ENCODE assay signal across 16 cellular contexts in genomic region chr2:119719261-119719627, GRCh38. TPM values are rescaled to one million over a fixed set of nuclear protein-coding genes. Genes with fewer than 3 reads are reported as not detected.
DNase-seq lines count a peak whose midpoint lies in the region; ATAC-seq and TF ChIP-seq lines count a peak whose summit lies in the region.
"Had no signal": no experiment of that assay in that cellular context is flagged by ENCODE, and none has a peak within 500 bp of the region (broad histone marks: within the 10 kb centered on the region; RNA-seq: fewer than 3 reads in every experiment).

No MANE protein-coding gene starts in this region.

- ATAC-seq in left ventricle myocardium superior (no peak), GM21576 (IDR thresholded peaks at IDR 0.05; ENCODE audit: unreplicated experiment) (no peak)
- peak; percentile 54 for ATAC-seq in activated T-helper 17 cell treated with anti-CD3 and anti-CD28 coated beads, Interleukin-2, amount 50 U/mL, for 72 hours (replicated peaks)
- no peak for ATAC-seq in naive thymus-derived CD8-positive, alpha-beta T cell

- H3K4me1 ChIP-seq in spleen, result no peaks in the 10 kb centered on the region

- H3K27me3 ChIP-seq in spleen (replicated peaks in 1 of 7), result peaks cover 0 to 9% (median 0%) of the 10 kb centered on the region in 7 donors
- H3K27me3 ChIP-seq: BLaER1 had no signal

- peak overlapping the region; percentile 61 for H3K27ac Mint-ChIP-seq in activated CD4-positive, alpha-beta memory T cell treated with anti-CD3 and anti-CD28 coated beads for 36 hours
- H3K27ac Mint-ChIP-seq in activated CD4-positive, alpha-beta memory T cell treated with anti-CD3 and anti-CD28 coated beads, Interleukin-2, amount 10 ng/mL, durations not matched to agents 7 days and 5 days, result no peak overlapping the region
- peak overlapping the region; percentile 95 for H3K27ac Mint-ChIP-seq in activated T-helper 17 cell treated with anti-CD3 and anti-CD28 coated beads, Interleukin-2, amount 50 U/mL, for 72 hours
- H3K27ac Mint-ChIP-seq in naive thymus-derived CD8-positive, alpha-beta T cell, result no peak overlapping the region
- H3K27ac Mint-ChIP-seq: CD14-positive monocyte had no signal

- no peaks in the 10 kb centered on the region for H3K9me3 ChIP-seq in spleen
- H3K9me3 ChIP-seq: BLaER1 had no signal

- no peaks in the 10 kb centered on the region for H3K36me3 Mint-ChIP-seq in activated CD4-positive, alpha-beta memory T cell treated with anti-CD3 and anti-CD28 coated beads for 36 hours
- H3K36me3 Mint-ChIP-seq in activated CD4-positive, alpha-beta memory T cell treated with anti-CD3 and anti-CD28 coated beads, Interleukin-2, amount 10 ng/mL, durations not matched to agents 7 days and 5 days (ENCODE audit: low read depth), result no peaks in the 10 kb centered on the region
- H3K36me3 Mint-ChIP-seq in activated T-helper 17 cell treated with anti-CD3 and anti-CD28 coated beads, Interleukin-2, amount 50 U/mL, for 72 hours (ENCODE audit: low read depth), result no peaks in the 10 kb centered on the region
- peaks cover 0 to 10% (median 6%) of the 10 kb centered on the region in 3 donors for H3K36me3 Mint-ChIP-seq in naive thymus-derived CD8-positive, alpha-beta T cell
- H3K36me3 Mint-ChIP-seq: CD14-positive monocyte had no signal

- no peaks in the 10 kb centered on the region for H3K36me3 ChIP-seq in spleen
- H3K36me3 ChIP-seq: BLaER1 had no signal

- peak; percentile 40 for DNase-seq in activated CD4-positive, alpha-beta memory T cell treated with anti-CD3 and anti-CD28 coated beads for 36 hours
- DNase-seq in activated CD4-positive, alpha-beta memory T cell treated with anti-CD3 and anti-CD28 coated beads, Interleukin-2, amount 10 ng/mL, durations not matched to agents 7 days and 5 days, result no peak
- DNase-seq in cardiac septum (ENCODE audit: low spot score), result peak; percentile 44
- DNase-seq in left ventricle myocardium superior, result no peak
- peak; percentile 50 for DNase-seq in spleen
- DNase-seq in naive thymus-derived CD8-positive, alpha-beta T cell, result no peak
- DNase-seq: 8988T; CD4-positive, alpha-beta memory T cell; DMS153; DMS79; GDM1; H9 had no signal

- no peaks in the 10 kb centered on the region for H3K9me3 Mint-ChIP-seq in activated CD4-positive, alpha-beta memory T cell treated with anti-CD3 and anti-CD28 coated beads for 36 hours
- no peaks in the 10 kb centered on the region for H3K9me3 Mint-ChIP-seq in activated CD4-positive, alpha-beta memory T cell treated with anti-CD3 and anti-CD28 coated beads, Interleukin-2, amount 10 ng/mL, durations not matched to agents 7 days and 5 days
- H3K9me3 Mint-ChIP-seq in activated T-helper 17 cell treated with anti-CD3 and anti-CD28 coated beads, Interleukin-2, amount 50 U/mL, for 72 hours, result no peaks in the 10 kb centered on the region
- H3K9me3 Mint-ChIP-seq in naive thymus-derived CD8-positive, alpha-beta T cell, result no peaks in the 10 kb centered on the region
- H3K9me3 Mint-ChIP-seq: CD4-positive, alpha-beta memory T cell had no signal

- no peak for TF ChIP-seq POLR2A in spleen (IDR thresholded peaks at IDR 0.05)

- no peak overlapping the region for H3K27ac ChIP-seq in spleen
- H3K27ac ChIP-seq: BLaER1 had no signal

- CTCF ChIA-PET in activated CD4-positive, alpha-beta memory T cell treated with anti-CD3 and anti-CD28 coated beads for 36 hours (lab: Charles Lee), result interaction anchor here (1.2 to 2.0 kb wide), 2 partner anchors 14 to 34 kb away, joined by 3 to 5 read pairs; no protein-coding TSS in a partner anchor
- CTCF ChIA-PET in activated CD4-positive, alpha-beta memory T cell treated with anti-CD3 and anti-CD28 coated beads, Interleukin-2, amount 10 ng/mL, durations not matched to agents 7 days and 5 days (lab: Charles Lee), result interaction anchor here (0.5 to 5.1 kb wide), 2 partner anchors 15 to 444 kb away, joined by 3 to 26 read pairs; no protein-coding TSS in a partner anchor

- H3K4me1 Mint-ChIP-seq in activated CD4-positive, alpha-beta memory T cell treated with anti-CD3 and anti-CD28 coated beads for 36 hours (ENCODE audit: low read depth), result peaks cover 18% of the 10 kb centered on the region
- H3K4me1 Mint-ChIP-seq in activated CD4-positive, alpha-beta memory T cell treated with anti-CD3 and anti-CD28 coated beads, Interleukin-2, amount 10 ng/mL, durations not matched to agents 7 days and 5 days, result peaks cover 13% of the 10 kb centered on the region
- H3K4me1 Mint-ChIP-seq in activated T-helper 17 cell treated with anti-CD3 and anti-CD28 coated beads, Interleukin-2, amount 50 U/mL, for 72 hours, result peaks cover 25% of the 10 kb centered on the region
- no peaks in the 10 kb centered on the region for H3K4me1 Mint-ChIP-seq in naive thymus-derived CD8-positive, alpha-beta T cell
- H3K4me1 Mint-ChIP-seq: CD14-positive monocyte had no signal

- no peak overlapping the region for H3K4me3 ChIP-seq in spleen
- H3K4me3 ChIP-seq: BLaER1 had no signal

- POLR2A ChIA-PET in activated CD4-positive, alpha-beta memory T cell treated with anti-CD3 and anti-CD28 coated beads for 36 hours (lab: Charles Lee), result interaction anchor here (1.0 to 1.2 kb wide), 2 partner anchors 15 to 37 kb away, joined by 3 to 5 read pairs; no protein-coding TSS in a partner anchor
- POLR2A ChIA-PET in activated CD4-positive, alpha-beta memory T cell treated with anti-CD3 and anti-CD28 coated beads, Interleukin-2, amount 10 ng/mL, durations not matched to agents 7 days and 5 days (lab: Charles Lee), result interaction anchor here (1.7 kb wide), 1 partner anchor 12 kb away, joined by 4 read pairs; no protein-coding TSS in a partner anchor
- POLR2A ChIA-PET in naive thymus-derived CD8-positive, alpha-beta T cell (lab: Charles Lee), result no interaction called here

- intact Hi-C loops in activated CD4-positive, alpha-beta memory T cell treated with anti-CD3 and anti-CD28 coated beads for 36 hours (cut with micrococcal nuclease), result loop anchor here (1.0 to 5.0 kb wide), 2 partner anchors 15 to 38 kb away; partner anchors contain the start of gene PTPN4
- intact Hi-C loops in cardiac septum (cut with DNase I), result no loop called here
- intact Hi-C loops in left ventricle myocardium superior (cut with micrococcal nuclease), result no loop called here
- intact Hi-C loops in spleen (cut with DNase I; ENCODE audit: low total_unique reads), result no loop called here

- no peak overlapping the region for H3K4me3 Mint-ChIP-seq in activated CD4-positive, alpha-beta memory T cell treated with anti-CD3 and anti-CD28 coated beads for 36 hours
- no peak overlapping the region for H3K4me3 Mint-ChIP-seq in activated CD4-positive, alpha-beta memory T cell treated with anti-CD3 and anti-CD28 coated beads, Interleukin-2, amount 10 ng/mL, durations not matched to agents 7 days and 5 days
- H3K4me3 Mint-ChIP-seq in activated T-helper 17 cell treated with anti-CD3 and anti-CD28 coated beads, Interleukin-2, amount 50 U/mL, for 72 hours, result peak overlapping the region; percentile 85
- no peak overlapping the region for H3K4me3 Mint-ChIP-seq in naive thymus-derived CD8-positive, alpha-beta T cell
- H3K4me3 Mint-ChIP-seq: CD14-positive monocyte, H9 had no signal

- TF ChIP-seq CTCF in spleen (IDR thresholded peaks at IDR 0.05 in 8 of 11, conservative IDR thresholded peaks at IDR 0.05 in 3 of 11), result no peak

- H3K27me3 Mint-ChIP-seq in activated CD4-positive, alpha-beta memory T cell treated with anti-CD3 and anti-CD28 coated beads for 36 hours, result no peaks in the 10 kb centered on the region
- no peaks in the 10 kb centered on the region for H3K27me3 Mint-ChIP-seq in activated CD4-positive, alpha-beta memory T cell treated with anti-CD3 and anti-CD28 coated beads, Interleukin-2, amount 10 ng/mL, durations not matched to agents 7 days and 5 days
- no peaks in the 10 kb centered on the region for H3K27me3 Mint-ChIP-seq in activated T-helper 17 cell treated with anti-CD3 and anti-CD28 coated beads, Interleukin-2, amount 50 U/mL, for 72 hours
- H3K27me3 Mint-ChIP-seq in naive thymus-derived CD8-positive, alpha-beta T cell, result peaks cover 0 to 2% (median 0%) of the 10 kb centered on the region in 5 donors

- WGBS in spleen, 5 donors, result 74 to 83% (median 78%) methylated on average over 3 of the region's 3 CpGs

RNA-seq across cellular contexts. Expression of gene TMEM177, which starts 40.2 kb away (rescaled TPM):
- total RNA-seq in activated CD4-positive, alpha-beta memory T cell treated with anti-CD3 and anti-CD28 coated beads for 36 hours, result 10 to 100 TPM; 13.5 to 14.9 TPM
- 1 to 10 TPM; 8.3 to 8.5 TPM for total RNA-seq in activated CD4-positive, alpha-beta memory T cell treated with anti-CD3 and anti-CD28 coated beads, Interleukin-2, amount 10 ng/mL, durations not matched to agents 7 days and 5 days
- total RNA-seq in cardiac septum (6.9 TPM), left ventricle myocardium superior (12.8 TPM), spleen (1 to 10 TPM; 6.6 to 9.5 (median 7.5) TPM)
- total RNA-seq in activated T-helper 17 cell treated with anti-CD3 and anti-CD28 coated beads, Interleukin-2, amount 50 U/mL, for 72 hours, result 10 to 100 TPM in 1 of 2 donors, 1 to 10 TPM in 1; 7.5 to 11.2 TPM
- 1 to 10 TPM; 3.7 to 8.2 (median 8.0) TPM for polyA plus RNA-seq in spleen
- total RNA-seq in naive thymus-derived CD8-positive, alpha-beta T cell, result 10 to 100 TPM; 17.8 to 18.3 TPM
- polyA plus RNA-seq in naive thymus-derived CD8-positive, alpha-beta T cell, result 10 to 100 TPM; 10.2 to 18.2 (median 15.5) TPM

RNA-seq across cellular contexts. Expression of gene PTPN4, which starts 40.5 kb away (rescaled TPM):
- 10 to 100 TPM; 29.4 to 31.6 TPM for total RNA-seq in activated CD4-positive, alpha-beta memory T cell treated with anti-CD3 and anti-CD28 coated beads for 36 hours
- total RNA-seq in activated CD4-positive, alpha-beta memory T cell treated with anti-CD3 and anti-CD28 coated beads, Interleukin-2, amount 10 ng/mL, durations not matched to agents 7 days and 5 days, result 10 to 100 TPM; 78.7 to 84.5 TPM
- total RNA-seq in cardiac septum (35.7 TPM), left ventricle myocardium superior (41.1 TPM), spleen (10 to 100 TPM; 32.4 to 50.9 (median 41.5) TPM)
- total RNA-seq in activated T-helper 17 cell treated with anti-CD3 and anti-CD28 coated beads, Interleukin-2, amount 50 U/mL, for 72 hours, result 10 to 100 TPM; 34.9 to 49.4 TPM
- polyA plus RNA-seq in spleen, result 1 to 10 TPM; 2.4 to 5.6 (median 5.2) TPM
- 100 to 1,000 TPM; 120 to 124 TPM for total RNA-seq in naive thymus-derived CD8-positive, alpha-beta T cell
- polyA plus RNA-seq in naive thymus-derived CD8-positive, alpha-beta T cell, result 100 to 1,000 TPM in 1 of 3 donors, 10 to 100 TPM in 2; 79.4 to 111 (median 93.0) TPM

Comparison
In these comparisons a context has a peak if more than half of its experiments do, and no peak if none do; other contexts are left out.
1. DNase-seq: peak in activated CD4-positive, alpha-beta memory T cell treated with anti-CD3 and anti-CD28 coated beads for 36 hours (single experiment), cardiac septum (single experiment) and spleen (single experiment); none in activated CD4-positive, alpha-beta memory T cell treated with anti-CD3 and anti-CD28 coated beads, Interleukin-2, amount 10 ng/mL, durations not matched to agents 7 days and 5 days (single experiment), left ventricle myocardium superior (single experiment) and naive thymus-derived CD8-positive, alpha-beta T cell (0 of 10).
2. H3K27ac Mint-ChIP-seq: peak in activated CD4-positive, alpha-beta memory T cell treated with anti-CD3 and anti-CD28 coated beads for 36 hours (single experiment) and activated T-helper 17 cell treated with anti-CD3 and anti-CD28 coated beads, Interleukin-2, amount 50 U/mL, for 72 hours (single experiment); none in activated CD4-positive, alpha-beta memory T cell treated with anti-CD3 and anti-CD28 coated beads, Interleukin-2, amount 10 ng/mL, durations not matched to agents 7 days and 5 days (single experiment) and naive thymus-derived CD8-positive, alpha-beta T cell (0 of 10).